Comparison of ENCODE assay signal across 17 cellular contexts in genomic region chr1:168918860-168919741, GRCh38.
DNase-seq lines count a peak whose midpoint lies in the region; ATAC-seq, FAIRE-seq and TF ChIP-seq lines count a peak whose summit lies in the region.
"Had no signal": no experiment of that assay in that cellular context is flagged by ENCODE, and none has a peak within 500 bp of the region (broad histone marks: within the 10 kb centered on the region; RNA-seq: fewer than 3 reads in every experiment).

No MANE protein-coding gene starts in this region.

- H3K27ac ChIP-seq in HepG2 (ENCODE audit: extremely low read length, insufficient read depth, low read length) (no peak overlapping the region), right lobe of liver (no peak overlapping the region), dorsolateral prefrontal cortex (peak overlapping the region in 51 of 59 donors; percentile 8 to 83 (median 59)), layer of hippocampus (ENCODE audit: low read depth, low read length) (peak overlapping the region; percentile 67), upper lobe of left lung (no peak overlapping the region)
- H3K27ac ChIP-seq: SK-N-MC, suprapubic skin had no signal

- no peaks in the 10 kb centered on the region for H4K20me1 ChIP-seq in HepG2 (ENCODE audit: insufficient read depth, low read length)

- TF ChIP-seq CTCF in HepG2 (CRISPR knock-in tag; IDR thresholded peaks at IDR 0.05) (no peak), right lobe of liver (IDR thresholded peaks at IDR 0.05) (no peak), dorsolateral prefrontal cortex (IDR thresholded peaks at IDR 0.05 in 54 of 56, conservative IDR thresholded peaks at IDR 0.05 in 2 of 56; ENCODE audit: low read depth in 1 of 56, partially characterized antibody in 56 of 56) (peak in 1 of 56 donors; percentile 15), upper lobe of left lung (IDR thresholded peaks at IDR 0.05) (no peak)

- DNase-seq in HepG2 (ENCODE audit: low spot score) (peak; percentile 44), right lobe of liver (no peak), dorsolateral prefrontal cortex (no peak), superior temporal gyrus (ENCODE audit: extremely low spot score) (peak; percentile 75), upper lobe of left lung (no peak)
- DNase-seq: ACHN; activated naive CD4-positive, alpha-beta T cell treated with anti-CD3 and anti-CD28 coated beads for 36 hours; COR-L47; HCEC 1CT; NCI-H187 treated with DMSO at 0.1 percent for 48 hours; spleen had no signal

- TF ChIP-seq EP300 in HepG2 (IDR thresholded peaks at IDR 0.05; ENCODE audit: low read depth in 2 of 2, low read length in 2 of 2) (no peak), HepG2 (CRISPR knock-in tag; IDR thresholded peaks at IDR 0.05; ENCODE audit: borderline replicate concordance) (no peak), upper lobe of left lung (IDR thresholded peaks at IDR 0.05) (no peak)

- no peak overlapping the region for H3K9ac ChIP-seq in HepG2 (ENCODE audit: insufficient read depth, low read depth, low read length)

- no peak overlapping the region for H3K4me2 ChIP-seq in HepG2 (ENCODE audit: low read depth, low read length)

- H2AFZ ChIP-seq in HepG2 (ENCODE audit: low read length), result no peak overlapping the region

- BruUV-seq in HepG2 (replicated peaks; lab: Mats Ljungman, UMichigan), result no TSS peak

- H3K4me1 ChIP-seq in HepG2 (ENCODE audit: insufficient read depth, low read length) (peaks cover 52% of the 10 kb centered on the region), right lobe of liver (no peaks in the 10 kb centered on the region), upper lobe of left lung (peaks cover 17 to 26% (median 20%) of the 10 kb centered on the region in 4 donors)
- H3K4me1 ChIP-seq: suprapubic skin had no signal

- POLR2A ChIA-PET in HepG2 (lab: Yijun Ruan, JAX), result interaction anchor here (1.2 to 1.6 kb wide), 5 partner anchors 11 to 230 kb away, joined by 4 read pairs; no protein-coding TSS in a partner anchor

- intact Hi-C loops in HepG2 (cut with micrococcal nuclease; ENCODE audit: unreplicated experiment), result no loop called here
- intact Hi-C loops in right lobe of liver (cut with DNase I), result no loop called here
- intact Hi-C loops in dorsolateral prefrontal cortex (cut with DNase I), result loop anchor here in 1 of 2 donors (5.0 kb wide), 1 partner anchor 38 kb away; no protein-coding TSS in a partner anchor

- H3K27me3 ChIP-seq in HepG2 (ENCODE audit: control insufficient read depth in 1 of 2, insufficient read depth in 2 of 2, low read length in 2 of 2), result no peaks in the 10 kb centered on the region
- no peaks in the 10 kb centered on the region for H3K27me3 ChIP-seq in right lobe of liver
- no peaks in the 10 kb centered on the region for H3K27me3 ChIP-seq in dorsolateral prefrontal cortex
- no peaks in the 10 kb centered on the region for H3K27me3 ChIP-seq in layer of hippocampus (ENCODE audit: control insufficient read depth, insufficient read depth, low read length)
- H3K27me3 ChIP-seq in upper lobe of left lung, result no peaks in the 10 kb centered on the region
- H3K27me3 ChIP-seq: spleen, suprapubic skin had no signal

- H3K4me3 ChIP-seq in HepG2 (replicated peaks in 1 of 3; ENCODE audit: insufficient read depth in 1 of 3, low read depth in 2 of 3, low read length in 3 of 3), result no peak overlapping the region
- no peak overlapping the region for H3K4me3 ChIP-seq in right lobe of liver
- peak overlapping the region in 3 of 59 donors; percentile 5 to 26 (median 8) for H3K4me3 ChIP-seq in dorsolateral prefrontal cortex
- no peak overlapping the region for H3K4me3 ChIP-seq in upper lobe of left lung
- H3K4me3 ChIP-seq: lung, SK-N-MC, spleen, suprapubic skin had no signal

- in situ Hi-C loops in HepG2 (cut with HindIII; ENCODE audit: extremely low pct_ligation_motif_present, low pct_unique_long_range_greater_than_20kb), result no loop called here

- TF ChIP-seq POLR2A in HepG2 (IDR thresholded peaks at IDR 0.05; ENCODE audit: insufficient read depth in 1 of 2, low read depth in 2 of 2, low read length in 2 of 2) (no peak), right lobe of liver (IDR thresholded peaks at IDR 0.05) (no peak), upper lobe of left lung (IDR thresholded peaks at IDR 0.05) (no peak)

- WGBS in HepG2 (ENCODE audit: low lambda C conversion rate), result 25% methylated on average over 5 of the region's 5 CpGs
- 70% methylated on average over 5 of the region's 5 CpGs for WGBS in right lobe of liver (ENCODE audit: insufficient coverage, low coverage, low lambda C conversion rate, missing lambda C conversion rate)
- WGBS in upper lobe of left lung, 2 donors, result 82 to 88% methylated on average over 5 of the region's 5 CpGs

- H3K9me3 ChIP-seq in HepG2 (ENCODE audit: low read length), result no peaks in the 10 kb centered on the region
- H3K9me3 ChIP-seq in right lobe of liver, result no peaks in the 10 kb centered on the region
- H3K9me3 ChIP-seq in upper lobe of left lung, result no peaks in the 10 kb centered on the region
- H3K9me3 ChIP-seq: spleen, suprapubic skin had no signal

- H3K79me2 ChIP-seq in HepG2 (ENCODE audit: insufficient read depth, low read length), result no peaks in the 10 kb centered on the region

- ATAC-seq in HepG2, result no peak; the same call in 2 of the 3 replicates
- no peak for ATAC-seq in right lobe of liver
- ATAC-seq in upper lobe of left lung (ENCODE audit: low FRiP score in 2 of 2), result no peak
- ATAC-seq in HG02571 (IDR thresholded peaks at IDR 0.05; ENCODE audit: unreplicated experiment), result no peak
- ATAC-seq in activated CD4-positive, CD25-positive, alpha-beta regulatory T cell treated with anti-CD3 and anti-CD28 coated beads, Interleukin-2, amount 50 U/mL, for 24 hours, result no peak

- CTCF ChIA-PET in HepG2 (lab: Yijun Ruan, JAX; ENCODE audit: low intra/inter-chr PET ratio, low total read pairs), result no interaction called here

- no peak for TF ChIP-seq RAD21 in HepG2 (CRISPR knock-in tag; IDR thresholded peaks at IDR 0.05)

- no peak for FAIRE-seq in HepG2 (lab: Jason Lieb, UNC)

- H3K36me3 ChIP-seq in HepG2 (replicated peaks in 1 of 2; ENCODE audit: control insufficient read depth in 1 of 2, insufficient read depth in 2 of 2, low read length in 2 of 2), result no peaks in the 10 kb centered on the region
- H3K36me3 ChIP-seq in right lobe of liver, result no peaks in the 10 kb centered on the region
- no peaks in the 10 kb centered on the region for H3K36me3 ChIP-seq in upper lobe of left lung
- H3K36me3 ChIP-seq: spleen, suprapubic skin had no signal

TF ChIP-seq in HepG2, 621 proteins besides CTCF, POLR2A, EP300 and RAD21:
- TF ChIP-seq ELF3 (CRISPR knock-in tag; IDR thresholded peaks at IDR 0.05) (no peak), SOX6 (IDR thresholded peaks at IDR 0.05) (no peak), SOX6 (CRISPR knock-in tag; IDR thresholded peaks at IDR 0.05) (peak; percentile 55; the same call in 1 of the 2 replicates), ARID5B (CRISPR knock-in tag; IDR thresholded peaks at IDR 0.05) (0 out of 2 replicates have a peak, but pooled peaks have one; percentile 37), MBD4 (IDR thresholded peaks at IDR 0.05; ENCODE audit: borderline replicate concordance, low read length) (no peak), SOX5 (CRISPR knock-in tag; IDR thresholded peaks at IDR 0.05; ENCODE audit: borderline replicate concordance) (peak; percentile 68; the same call in 1 of the 2 replicates), FOSL2 (CRISPR knock-in tag; IDR thresholded peaks at IDR 0.05) (peak; percentile 15; the same call in 1 of the 2 replicates), SOX13 (IDR thresholded peaks at IDR 0.05) (peak; percentile 69), SOX13 (CRISPR knock-in tag; conservative IDR thresholded peaks at IDR 0.05 in 1 of 2, IDR thresholded peaks at IDR 0.05 in 1 of 2) (peak in 1 of 2 experiments; percentile 93; a peak in 2 of 4 replicates)

Comparison
In these comparisons a context has a peak if more than half of its experiments do, and no peak if none do; other contexts are left out.
1. DNase-seq: peak in HepG2 (single experiment) and superior temporal gyrus (single experiment); none in right lobe of liver (0 of 3), dorsolateral prefrontal cortex (0 of 10) and upper lobe of left lung (0 of 2).
2. H3K27ac ChIP-seq: peak in dorsolateral prefrontal cortex (51 of 59) and layer of hippocampus (single experiment); none in HepG2 (single experiment), right lobe of liver (0 of 3) and upper lobe of left lung (0 of 4).